Comparison of ENCODE assay signal across 12 cellular contexts in the genomic region with DNA sequence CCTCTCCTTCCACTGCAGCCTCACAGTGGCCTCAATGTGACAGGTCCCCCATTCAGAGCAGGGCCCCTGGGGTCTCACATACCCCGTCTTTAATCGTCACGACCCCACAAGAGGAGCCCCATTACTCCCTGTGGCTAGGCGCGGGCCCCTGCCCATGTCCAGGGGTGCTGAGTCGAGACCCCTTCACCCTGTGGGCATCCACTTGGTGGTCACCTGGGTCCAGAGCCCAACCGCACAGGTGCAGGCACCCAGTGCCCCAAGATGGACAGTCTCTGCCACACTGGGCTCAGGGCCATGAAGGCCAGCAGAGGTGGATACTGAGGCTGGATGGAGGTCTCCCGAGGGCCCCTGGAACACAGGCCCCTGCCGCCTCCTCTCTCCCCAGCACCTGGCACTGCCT. TPM values are rescaled to one million over a fixed set of nuclear protein-coding genes. Genes with fewer than 3 reads are reported as not detected.
DNase-seq lines count a peak whose midpoint lies in the region; ATAC-seq and TF ChIP-seq lines count a peak whose summit lies in the region.
"Had no signal": no experiment of that assay in that cellular context is flagged by ENCODE, and none has a peak within 500 bp of the region (broad histone marks: within the 10 kb centered on the region; RNA-seq: fewer than 3 reads in every experiment).

No MANE protein-coding gene starts in this region.

- ATAC-seq in activated CD8-positive, alpha-beta T cell treated with anti-CD3 and anti-CD28 coated beads for 36 hours, result no peak
- ATAC-seq in activated CD8-positive, alpha-beta T cell treated with anti-CD3 and anti-CD28 coated beads, Interleukin-2, amount 10 ng/mL, durations not matched to agents 7 days and 5 days, result no peak
- no peak for ATAC-seq in stimulated activated naive B cell treated with anti-CD40 and anti-IgM and Interleukin-4, amounts not matched to agents 10 μg/mL and 1 μg/mL and 100 μg/mL, for 72 hours (replicated peaks)

- H4K20me1 ChIP-seq in fibroblast of lung (ENCODE audit: control insufficient read depth, extremely low read depth, insufficient read depth, low read length), result peaks cover 1% of the 10 kb centered on the region

- peak overlapping the region; percentile 93 for H3K27ac ChIP-seq in RWPE1
- peak overlapping the region; percentile 45 for H3K27ac ChIP-seq in fibroblast of lung (ENCODE audit: insufficient read depth, low read length)

- no peak overlapping the region for H2AFZ ChIP-seq in fibroblast of lung (ENCODE audit: low read length)

- POLR2A ChIA-PET in activated CD8-positive, alpha-beta T cell treated with anti-CD3 and anti-CD28 coated beads for 36 hours (lab: Charles Lee), result interaction anchor here (2.7 kb wide), 1 partner anchor 34 kb away, joined by 10 read pairs; the partner anchor contains the start of gene WDR18
- POLR2A ChIA-PET in activated CD8-positive, alpha-beta T cell treated with anti-CD3 and anti-CD28 coated beads, Interleukin-2, amount 10 ng/mL, durations not matched to agents 7 days and 5 days (lab: Charles Lee), result no interaction called here
- POLR2A ChIA-PET in RWPE1 (lab: Yijun Ruan, JAX; ENCODE audit: low non-redundant PET), result no interaction called here

- H3K4me3 ChIP-seq in fibroblast of lung (replicated peaks in 1 of 4; ENCODE audit: control extremely low read depth in 1 of 4, insufficient read depth in 1 of 4, low read depth in 3 of 4, low read length in 4 of 4), result no peak overlapping the region

- DNase-seq in activated CD8-positive, alpha-beta T cell treated with anti-CD3 and anti-CD28 coated beads for 36 hours, result no peak
- DNase-seq in activated CD8-positive, alpha-beta T cell treated with anti-CD3 and anti-CD28 coated beads, Interleukin-2, amount 10 ng/mL, durations not matched to agents 7 days and 5 days, result no peak
- DNase-seq in RWPE1 (ENCODE audit: low spot score) (no peak), fibroblast of lung (ENCODE audit: low read depth in 2 of 2) (no peak), NCI-H2227 (lab: John Stamatoyannopoulos, UW; ENCODE audit: unreplicated experiment) (no peak), G401 (ENCODE audit: low spot score) (no peak)
- DNase-seq in stimulated activated naive B cell treated with anti-CD40 and anti-IgM and Interleukin-4, amounts not matched to agents 10 μg/mL and 1 μg/mL and 100 μg/mL, for 72 hours, result no peak
- DNase-seq in stimulated activated CD4-positive, alpha-beta T cell treated with anti-CD3 and anti-CD28 coated beads, Interleukin-2, amount 100 ng/mL, for 24 hours, result no peak
- DNase-seq: dorsolateral prefrontal cortex, GDM1, hippocampal formation had no signal

- intact Hi-C loops in activated CD8-positive, alpha-beta T cell treated with anti-CD3 and anti-CD28 coated beads for 36 hours (cut with micrococcal nuclease), result no loop called here

- H3K9ac ChIP-seq in fibroblast of lung (ENCODE audit: insufficient read depth, low read length), result no peak overlapping the region

- peaks cover 81% of the 10 kb centered on the region for H3K79me2 ChIP-seq in fibroblast of lung (ENCODE audit: control insufficient read depth, insufficient read depth, low read length)

- peaks cover 14% of the 10 kb centered on the region for H3K36me3 ChIP-seq in fibroblast of lung (ENCODE audit: control insufficient read depth, insufficient read depth, low read length)

- no peaks in the 10 kb centered on the region for H3K27me3 ChIP-seq in fibroblast of lung (ENCODE audit: control insufficient read depth, insufficient read depth, low read length)
- H3K27me3 ChIP-seq: dorsolateral prefrontal cortex had no signal

- no peak for TF ChIP-seq CTCF in activated CD8-positive, alpha-beta T cell treated with anti-CD3 and anti-CD28 coated beads for 36 hours (IDR thresholded peaks at IDR 0.05)
- TF ChIP-seq CTCF in RWPE1 (conservative IDR thresholded peaks at IDR 0.05; ENCODE audit: low read depth) (no peak), fibroblast of lung (conservative IDR thresholded peaks at IDR 0.05 in 1 of 2, IDR thresholded peaks at IDR 0.05 in 1 of 2; ENCODE audit: low read depth in 1 of 2, low read length in 2 of 2) (no peak)

- in situ Hi-C loops in G401 (cut with HindIII; ENCODE audit: low sequenced_read_pairs), result no loop called here

- H3K27ac Mint-ChIP-seq in activated CD8-positive, alpha-beta T cell treated with anti-CD3 and anti-CD28 coated beads for 36 hours, result peak overlapping the region; percentile 62
- no peak overlapping the region for H3K27ac Mint-ChIP-seq in activated CD8-positive, alpha-beta T cell treated with anti-CD3 and anti-CD28 coated beads, Interleukin-2, amount 10 ng/mL, durations not matched to agents 7 days and 5 days
- H3K27ac Mint-ChIP-seq in stimulated activated naive B cell treated with anti-CD40 and anti-IgM and Interleukin-4, amounts not matched to agents 10 μg/mL and 1 μg/mL and 100 μg/mL, for 72 hours, result peak overlapping the region; percentile 87

- H3K27me3 Mint-ChIP-seq in activated CD8-positive, alpha-beta T cell treated with anti-CD3 and anti-CD28 coated beads for 36 hours, result no peaks in the 10 kb centered on the region
- no peaks in the 10 kb centered on the region for H3K27me3 Mint-ChIP-seq in activated CD8-positive, alpha-beta T cell treated with anti-CD3 and anti-CD28 coated beads, Interleukin-2, amount 10 ng/mL, durations not matched to agents 7 days and 5 days (ENCODE audit: low read depth)
- H3K27me3 Mint-ChIP-seq in stimulated activated naive B cell treated with anti-CD40 and anti-IgM and Interleukin-4, amounts not matched to agents 10 μg/mL and 1 μg/mL and 100 μg/mL, for 72 hours, result peaks cover 0 to 6% of the 10 kb centered on the region in 2 donors

- peaks cover 20% of the 10 kb centered on the region for H3K4me1 ChIP-seq in fibroblast of lung (ENCODE audit: control insufficient read depth, extremely low read depth, insufficient read depth, low read length)

- CTCF ChIA-PET in activated CD8-positive, alpha-beta T cell treated with anti-CD3 and anti-CD28 coated beads for 36 hours (lab: Charles Lee), result no interaction called here
- CTCF ChIA-PET in activated CD8-positive, alpha-beta T cell treated with anti-CD3 and anti-CD28 coated beads, Interleukin-2, amount 10 ng/mL, durations not matched to agents 7 days and 5 days (lab: Charles Lee), result no interaction called here
- CTCF ChIA-PET in RWPE1 (lab: Yijun Ruan, JAX), result no interaction called here

- no peak overlapping the region for H3K4me2 ChIP-seq in fibroblast of lung (ENCODE audit: extremely low read depth, insufficient read depth, low read length)

- peak overlapping the region; percentile 24 for H3K4me3 Mint-ChIP-seq in activated CD8-positive, alpha-beta T cell treated with anti-CD3 and anti-CD28 coated beads for 36 hours
- no peak overlapping the region for H3K4me3 Mint-ChIP-seq in activated CD8-positive, alpha-beta T cell treated with anti-CD3 and anti-CD28 coated beads, Interleukin-2, amount 10 ng/mL, durations not matched to agents 7 days and 5 days
- peak overlapping the region; percentile 69 to 85 for H3K4me3 Mint-ChIP-seq in stimulated activated naive B cell treated with anti-CD40 and anti-IgM and Interleukin-4, amounts not matched to agents 10 μg/mL and 1 μg/mL and 100 μg/mL, for 72 hours

- no peaks in the 10 kb centered on the region for H3K9me3 Mint-ChIP-seq in activated CD8-positive, alpha-beta T cell treated with anti-CD3 and anti-CD28 coated beads for 36 hours
- no peaks in the 10 kb centered on the region for H3K9me3 Mint-ChIP-seq in activated CD8-positive, alpha-beta T cell treated with anti-CD3 and anti-CD28 coated beads, Interleukin-2, amount 10 ng/mL, durations not matched to agents 7 days and 5 days (ENCODE audit: insufficient read depth)
- no peaks in the 10 kb centered on the region for H3K9me3 Mint-ChIP-seq in stimulated activated naive B cell treated with anti-CD40 and anti-IgM and Interleukin-4, amounts not matched to agents 10 μg/mL and 1 μg/mL and 100 μg/mL, for 72 hours

- peaks cover 36% of the 10 kb centered on the region for H3K4me1 Mint-ChIP-seq in activated CD8-positive, alpha-beta T cell treated with anti-CD3 and anti-CD28 coated beads for 36 hours (ENCODE audit: low read depth)
- H3K4me1 Mint-ChIP-seq in activated CD8-positive, alpha-beta T cell treated with anti-CD3 and anti-CD28 coated beads, Interleukin-2, amount 10 ng/mL, durations not matched to agents 7 days and 5 days (ENCODE audit: low read depth), result peaks cover 45% of the 10 kb centered on the region
- peaks cover 27 to 54% of the 10 kb centered on the region in 2 donors for H3K4me1 Mint-ChIP-seq in stimulated activated naive B cell treated with anti-CD40 and anti-IgM and Interleukin-4, amounts not matched to agents 10 μg/mL and 1 μg/mL and 100 μg/mL, for 72 hours

- peaks cover 16% of the 10 kb centered on the region for H3K36me3 Mint-ChIP-seq in activated CD8-positive, alpha-beta T cell treated with anti-CD3 and anti-CD28 coated beads for 36 hours (ENCODE audit: low read depth)
- peaks cover 18% of the 10 kb centered on the region for H3K36me3 Mint-ChIP-seq in activated CD8-positive, alpha-beta T cell treated with anti-CD3 and anti-CD28 coated beads, Interleukin-2, amount 10 ng/mL, durations not matched to agents 7 days and 5 days (ENCODE audit: low read depth)
- peaks cover 20 to 30% of the 10 kb centered on the region in 2 donors for H3K36me3 Mint-ChIP-seq in stimulated activated naive B cell treated with anti-CD40 and anti-IgM and Interleukin-4, amounts not matched to agents 10 μg/mL and 1 μg/mL and 100 μg/mL, for 72 hours

- no peaks in the 10 kb centered on the region for H3K9me3 ChIP-seq in fibroblast of lung (ENCODE audit: control insufficient read depth, insufficient read depth, low read depth, low read length)

RNA-seq across cellular contexts. Expression of gene TMEM259, which starts 3.0 kb away (rescaled TPM):
- 100 to 1,000 TPM; 115 to 117 TPM for total RNA-seq in activated CD8-positive, alpha-beta T cell treated with anti-CD3 and anti-CD28 coated beads for 36 hours
- 100 to 1,000 TPM; 153 to 160 TPM for total RNA-seq in activated CD8-positive, alpha-beta T cell treated with anti-CD3 and anti-CD28 coated beads, Interleukin-2, amount 10 ng/mL, durations not matched to agents 7 days and 5 days
- total RNA-seq in fibroblast of lung, result 47.5 and 57.8 TPM in 2 replicates
- 67.1 and 67.9 TPM in 2 replicates for polyA plus RNA-seq in fibroblast of lung
- 67.4 and 72.8 TPM in 2 replicates for polyA plus RNA-seq in fibroblast of lung (2012)
- 106 and 167 TPM in 2 replicates for polyA minus RNA-seq in fibroblast of lung (ENCODE audit: low replicate concordance)
- total RNA-seq in G401 (2014; rRNA removed; shearing (Covaris generic)), result 131 and 142 TPM in 2 replicates

RNA-seq across cellular contexts. Expression of gene RNU6-2, which starts 3.4 kb away (rescaled TPM):
- total RNA-seq in activated CD8-positive, alpha-beta T cell treated with anti-CD3 and anti-CD28 coated beads for 36 hours, result not detected
- not detected for total RNA-seq in activated CD8-positive, alpha-beta T cell treated with anti-CD3 and anti-CD28 coated beads, Interleukin-2, amount 10 ng/mL, durations not matched to agents 7 days and 5 days
- not detected in 2 replicates for total RNA-seq in fibroblast of lung
- not detected in 2 replicates for polyA plus RNA-seq in fibroblast of lung
- polyA plus RNA-seq in fibroblast of lung (2012), result not detected in 2 replicates
- polyA minus RNA-seq in fibroblast of lung (ENCODE audit: low replicate concordance), result not detected in 2 replicates
- total RNA-seq in G401 (2014; rRNA removed; shearing (Covaris generic)), result not detected in 2 replicates
- total RNA-seq: dorsolateral prefrontal cortex had no signal
- polyA plus RNA-seq: thymus had no signal

RNA-seq across cellular contexts. Expression of gene CNN2, which starts 8.5 kb away (rescaled TPM):
- total RNA-seq in activated CD8-positive, alpha-beta T cell treated with anti-CD3 and anti-CD28 coated beads for 36 hours, result 10 to 100 TPM; 97.4 to 98.3 TPM
- 100 to 1,000 TPM; 417 to 455 TPM for total RNA-seq in activated CD8-positive, alpha-beta T cell treated with anti-CD3 and anti-CD28 coated beads, Interleukin-2, amount 10 ng/mL, durations not matched to agents 7 days and 5 days
- 120 and 194 TPM in 2 replicates for total RNA-seq in fibroblast of lung
- 299 and 473 TPM in 2 replicates for polyA plus RNA-seq in fibroblast of lung
- 425 and 591 TPM in 2 replicates for polyA plus RNA-seq in fibroblast of lung (2012)
- 987 and 1,445 TPM in 2 replicates for polyA minus RNA-seq in fibroblast of lung (ENCODE audit: low replicate concordance)
- 245 and 296 TPM in 2 replicates for total RNA-seq in G401 (2014; rRNA removed; shearing (Covaris generic))

RNA-seq across cellular contexts. Expression of gene GRIN3B, which starts 17.7 kb away (rescaled TPM):
- under 1 TPM in 1 of 2 experiments, not detected in 1; 0.07 TPM for total RNA-seq in activated CD8-positive, alpha-beta T cell treated with anti-CD3 and anti-CD28 coated beads for 36 hours
- total RNA-seq in activated CD8-positive, alpha-beta T cell treated with anti-CD3 and anti-CD28 coated beads, Interleukin-2, amount 10 ng/mL, durations not matched to agents 7 days and 5 days, result not detected
- total RNA-seq in fibroblast of lung, result 0.51 and 0.66 TPM in 2 replicates
- polyA plus RNA-seq in fibroblast of lung, result 0.12 and 0.25 TPM in 2 replicates
- 0.44 and 0.59 TPM in 2 replicates for polyA plus RNA-seq in fibroblast of lung (2012)
- polyA minus RNA-seq in fibroblast of lung (ENCODE audit: low replicate concordance), result 0.20 and 0.22 TPM in 2 replicates
- total RNA-seq in G401 (2014; rRNA removed; shearing (Covaris generic)), result 0.74 and 3.5 TPM in 2 replicates

RNA-seq across cellular contexts. Expression of gene ABCA7, which starts 22.0 kb away (rescaled TPM):
- total RNA-seq in activated CD8-positive, alpha-beta T cell treated with anti-CD3 and anti-CD28 coated beads for 36 hours, result 10 to 100 TPM; 14.0 to 14.6 TPM
- 10 to 100 TPM; 76.6 to 77.5 TPM for total RNA-seq in activated CD8-positive, alpha-beta T cell treated with anti-CD3 and anti-CD28 coated beads, Interleukin-2, amount 10 ng/mL, durations not matched to agents 7 days and 5 days
- 2.3 and 9.7 TPM in 2 replicates for total RNA-seq in fibroblast of lung
- polyA plus RNA-seq in fibroblast of lung, result 2.2 and 2.3 TPM in 2 replicates
- 3.8 and 10.5 TPM in 2 replicates for polyA plus RNA-seq in fibroblast of lung (2012)
- 2.9 and 17.4 TPM in 2 replicates for polyA minus RNA-seq in fibroblast of lung (ENCODE audit: low replicate concordance)
- 6.2 and 13.9 TPM in 2 replicates for total RNA-seq in G401 (2014; rRNA removed; shearing (Covaris generic))
